In genomic region chr2:113407446-113408099, GRCh38 we compare ENCODE assay signal across 9 cellular contexts. TPM values are rescaled to one million over a fixed set of nuclear protein-coding genes. Genes with fewer than 3 reads are reported as not detected.
DNase-seq lines count a peak whose midpoint lies in the region; ATAC-seq and TF ChIP-seq lines count a peak whose summit lies in the region.
"Had no signal": no experiment of that assay in that cellular context is flagged by ENCODE, and none has a peak within 500 bp of the region (broad histone marks: within the 10 kb centered on the region; RNA-seq: fewer than 3 reads in every experiment).

No MANE protein-coding gene starts in this region.

- H3K36me3 Mint-ChIP-seq in type B pancreatic cell: no peaks in the 10 kb centered on the region

- in situ Hi-C loops in KBM-7 (cut with MboI; ENCODE audit: low pct_unique_long_range_greater_than_20kb, low sequenced_read_pairs): no loop called here
- in situ Hi-C loops in astrocyte of the cerebellum (cut with HindIII; ENCODE audit: low sequenced_read_pairs): no loop called here

- H3K4me1 Mint-ChIP-seq in type B pancreatic cell (ENCODE audit: unreplicated experiment): peaks cover 5% of the 10 kb centered on the region

- H3K27ac Mint-ChIP-seq in type B pancreatic cell: no peak overlapping the region

- H3K9me3 ChIP-seq in ascending aorta: no peaks in the 10 kb centered on the region

- H3K27ac ChIP-seq in ascending aorta: no peak overlapping the region

- H3K4me1 ChIP-seq in ascending aorta: no peaks in the 10 kb centered on the region

- POLR2A ChIA-PET in BJ (lab: Charles Lee): no interaction called here

- no peak for DNase-seq in BJ (ENCODE audit: low read depth)
- peak; percentile 26 for DNase-seq in KBM-7
- DNase-seq in astrocyte of the cerebellum (ENCODE audit: low read depth): peak; percentile 1
- DNase-seq in left colon: no peak
- no peak for DNase-seq in ascending aorta (ENCODE audit: low spot score in 2 of 2)
- no peak for DNase-seq in type B pancreatic cell (ENCODE audit: extremely low spot score, unreplicated experiment)
- DNase-seq in anterior cingulate cortex (lab: John Stamatoyannopoulos, UW): no peak
- DNase-seq in activated naive CD4-positive, alpha-beta T cell (lab: John Stamatoyannopoulos, UW): no peak
- DNase-seq: NCI-H1694 had no signal

- TF ChIP-seq CTCF in BJ (IDR thresholded peaks at IDR 0.05; ENCODE audit: insufficient read depth, low read depth, low read length) (peak; percentile 28), astrocyte of the cerebellum (IDR thresholded peaks at IDR 0.05; ENCODE audit: low read depth, low read length, missing control alignments) (peak; percentile 49), ascending aorta (IDR thresholded peaks at IDR 0.05) (no peak), type B pancreatic cell (conservative IDR thresholded peaks at IDR 0.05) (no peak)

- no peaks in the 10 kb centered on the region for H3K36me3 ChIP-seq in BJ (ENCODE audit: control insufficient read depth, insufficient read depth, low read length)
- no peaks in the 10 kb centered on the region for H3K36me3 ChIP-seq in ascending aorta

- no peak overlapping the region for H3K4me3 ChIP-seq in BJ (ENCODE audit: low read depth, low read length)
- no peak overlapping the region for H3K4me3 ChIP-seq in astrocyte of the cerebellum (ENCODE audit: low read depth, low read length)
- H3K4me3 ChIP-seq in ascending aorta: no peak overlapping the region

- intact Hi-C loops in left colon (cut with DNase I, micrococcal nuclease) (no loop called here), ascending aorta (cut with DNase I) (no loop called here)

- no peak overlapping the region for H3K4me3 Mint-ChIP-seq in type B pancreatic cell

- CTCF ChIA-PET in BJ (lab: Yijun Ruan, JAX): interaction anchor here (0.6 kb wide), 1 partner anchor 263 kb away, joined by 4 read pairs; no protein-coding TSS in a partner anchor

- peak; percentile 88 for ATAC-seq in left colon

- no peaks in the 10 kb centered on the region for H3K9me3 Mint-ChIP-seq in type B pancreatic cell

- H3K27me3 Mint-ChIP-seq in type B pancreatic cell: peaks cover 37% of the 10 kb centered on the region

- peaks cover 7% of the 10 kb centered on the region for H3K27me3 ChIP-seq in BJ (ENCODE audit: control insufficient read depth, insufficient read depth, low read length)
- H3K27me3 ChIP-seq in ascending aorta: no peaks in the 10 kb centered on the region

RNA-seq across cellular contexts. Expression of gene ZNG1B, which starts 29.9 kb away (rescaled TPM):
- polyA plus RNA-seq in BJ (2011; rRNA removed): 7.0 and 18.4 TPM in 2 replicates
- polyA minus RNA-seq in BJ (2011; rRNA and poly(A)+ RNA removed): 11.8 and 19.7 TPM in 2 replicates
- total RNA-seq in left colon: 10 to 100 TPM; 24.7 to 29.4 TPM
- 1.3 TPM for total RNA-seq in ascending aorta
- total RNA-seq in type B pancreatic cell (ENCODE audit: low replicate concordance): 32.8 and 41.7 TPM in 2 replicates

Comparison
In these comparisons a context has a peak if more than half of its experiments do, and no peak if none do; other contexts are left out.
1. DNase-seq: peak in KBM-7 (single experiment) and astrocyte of the cerebellum (single experiment); none in BJ (single experiment), left colon (0 of 2), ascending aorta (0 of 2), type B pancreatic cell (single experiment), anterior cingulate cortex (0 of 58) and activated naive CD4-positive, alpha-beta T cell (0 of 4).
2. CTCF ChIP-seq: peak in BJ (single experiment) and astrocyte of the cerebellum (single experiment); none in ascending aorta (0 of 3) and type B pancreatic cell (single experiment).
3. RNA of gene ZNG1B, which starts 29.9 kb away (total RNA-seq): 32.8 to 41.7 TPM in type B pancreatic cell and 24.7 to 29.4 TPM in left colon; 1.3 TPM in ascending aorta (single experiment); every median in the first group is over 10 times any median in the second.